2 cellular contexts compared by ENCODE assay signal in genomic region chr10:49151025-49151445, GRCh38.
TF ChIP-seq lines count a peak whose summit lies in the region.

No MANE protein-coding gene starts in this region.

TF ChIP-seq in HepG2, 621 proteins besides CTCF, POLR2A, EP300 and RAD21 (continued from another document):
- TF ChIP-seq EZH2 (conservative IDR thresholded peaks at IDR 0.05; ENCODE audit: low read depth, low read length) (no peak), MAFK (conservative IDR thresholded peaks at IDR 0.05 in 1 of 2, IDR thresholded peaks at IDR 0.05 in 1 of 2; ENCODE audit: low read length in 2 of 2) (peak; percentile 14 to 42; a peak in 1 of 4 replicates), MAFF (IDR thresholded peaks at IDR 0.05; ENCODE audit: low read depth, low read length) (0 out of 2 replicates have a peak, but pooled peaks have one; percentile 12), HCFC1 (IDR thresholded peaks at IDR 0.05; ENCODE audit: low read depth, low read length) (no peak), STAG1 (CRISPR knock-in tag; IDR thresholded peaks at IDR 0.05) (no peak), SIN3A (IDR thresholded peaks at IDR 0.05; ENCODE audit: borderline replicate concordance, low read depth, low read length) (no peak), ARNTL (CRISPR knock-in tag; IDR thresholded peaks at IDR 0.05) (no peak), ZNF839 (CRISPR knock-in tag; IDR thresholded peaks at IDR 0.05; ENCODE audit: borderline replicate concordance) (no peak), TFDP2 (CRISPR knock-in tag; IDR thresholded peaks at IDR 0.05) (no peak)

TF ChIP-seq in SK-N-SH treated with all-trans-retinoic acid at 6 μM for 48 hours, 23 proteins besides CTCF, POLR2A, EP300 and RAD21:
- no peak for TF ChIP-seq CREB5 (CRISPR knock-in tag; IDR thresholded peaks at IDR 0.05; ENCODE audit: low read depth)
- peak; percentile 95 for TF ChIP-seq TCF4 (CRISPR knock-in tag; IDR thresholded peaks at IDR 0.05; ENCODE audit: borderline replicate concordance)
